In the genomic region with DNA sequence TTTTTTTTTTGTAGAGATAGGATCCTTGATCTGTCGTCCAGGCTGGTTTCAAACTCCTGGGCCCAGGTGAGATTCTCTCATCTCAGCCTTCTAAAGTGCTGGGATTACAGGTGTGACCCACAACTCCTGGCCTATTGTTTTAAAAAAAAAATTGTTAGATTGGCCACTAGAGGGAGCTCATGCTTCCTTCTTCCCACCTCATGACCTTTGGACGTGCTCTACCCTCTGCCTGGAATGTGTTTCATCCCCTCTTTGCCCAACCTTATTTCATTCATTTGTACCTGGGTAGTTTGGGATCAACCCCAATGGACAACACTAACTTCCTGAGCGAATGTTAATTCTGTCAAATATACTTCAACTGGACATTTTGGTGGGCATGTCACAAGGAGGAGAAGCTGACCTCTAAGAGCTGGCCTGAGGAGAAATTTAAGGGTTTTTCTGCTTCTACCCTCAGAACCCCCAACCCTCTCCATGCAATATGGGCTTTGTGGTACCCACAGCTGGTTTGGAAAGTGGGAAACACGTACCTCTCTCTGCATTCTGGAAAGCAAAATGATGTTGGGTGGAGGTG, we compare ENCODE assay signal across 8 cellular contexts. TPM values are rescaled to one million over a fixed set of nuclear protein-coding genes. Genes with fewer than 3 reads are reported as not detected.
A peak's percentile ranks its signal among the peaks of the same experiment; 100 is the strongest.
DNase-seq lines count a peak whose midpoint lies in the region; ATAC-seq and TF ChIP-seq lines count a peak whose summit lies in the region.

No MANE protein-coding gene starts in this region.

- H3K79me2 ChIP-seq in fibroblast of lung (ENCODE audit: control insufficient read depth, insufficient read depth, low read length), result no peaks in the 10 kb centered on the region

- TF ChIP-seq CTCF in RWPE1 (conservative IDR thresholded peaks at IDR 0.05; ENCODE audit: low read depth) (peak; percentile 72), fibroblast of lung (conservative IDR thresholded peaks at IDR 0.05 in 1 of 2, IDR thresholded peaks at IDR 0.05 in 1 of 2; ENCODE audit: low read depth in 1 of 2, low read length in 2 of 2) (peak; percentile 60 to 65), psoas muscle (IDR thresholded peaks at IDR 0.05) (peak; percentile 55)

- no peaks in the 10 kb centered on the region for H4K20me1 ChIP-seq in fibroblast of lung (ENCODE audit: control insufficient read depth, extremely low read depth, insufficient read depth, low read length)

- CTCF ChIA-PET in RWPE1 (lab: Yijun Ruan, JAX), result interaction anchor here (0.5 to 0.9 kb wide), 8 partner anchors 9 to 605 kb away, joined by 3 to 6 read pairs (median 3); no protein-coding TSS in a partner anchor

- ATAC-seq in HG03103 (IDR thresholded peaks at IDR 0.05; ENCODE audit: low read depth, unreplicated experiment) (peak; percentile 71), psoas muscle (peak in 1 of 4 donors; percentile 58), GM21529 (IDR thresholded peaks at IDR 0.05; ENCODE audit: unreplicated experiment) (no peak), GM21619 (IDR thresholded peaks at IDR 0.05; ENCODE audit: unreplicated experiment) (no peak)

- H3K36me3 ChIP-seq in fibroblast of lung (ENCODE audit: control insufficient read depth, insufficient read depth, low read length), result no peaks in the 10 kb centered on the region
- H3K36me3 ChIP-seq in psoas muscle (ENCODE audit: insufficient read depth in 1 of 2, low read depth in 1 of 2), result no peaks in the 10 kb centered on the region

- H3K9me3 ChIP-seq in fibroblast of lung (ENCODE audit: control insufficient read depth, insufficient read depth, low read depth, low read length) (no peaks in the 10 kb centered on the region), psoas muscle (no peaks in the 10 kb centered on the region)

- POLR2A ChIA-PET in RWPE1 (lab: Yijun Ruan, JAX; ENCODE audit: low non-redundant PET), result interaction anchor here (0.6 kb wide), 1 partner anchor 108 kb away, joined by 3 read pairs; no protein-coding TSS in a partner anchor

- no peak overlapping the region for H2AFZ ChIP-seq in fibroblast of lung (ENCODE audit: low read length)

- no peak overlapping the region for H3K9ac ChIP-seq in fibroblast of lung (ENCODE audit: insufficient read depth, low read length)

- H3K4me3 ChIP-seq in fibroblast of lung (replicated peaks in 1 of 4; ENCODE audit: control extremely low read depth in 1 of 4, insufficient read depth in 1 of 4, low read depth in 3 of 4, low read length in 4 of 4) (no peak overlapping the region), psoas muscle (no peak overlapping the region)

- no peak overlapping the region for H3K4me2 ChIP-seq in fibroblast of lung (ENCODE audit: extremely low read depth, insufficient read depth, low read length)

- H3K4me1 ChIP-seq in fibroblast of lung (ENCODE audit: control insufficient read depth, extremely low read depth, insufficient read depth, low read length) (no peaks in the 10 kb centered on the region), psoas muscle (no peaks in the 10 kb centered on the region)

- no peaks in the 10 kb centered on the region for H3K27me3 ChIP-seq in fibroblast of lung (ENCODE audit: control insufficient read depth, insufficient read depth, low read length)
- peaks cover 0 to 4% (median 0%) of the 10 kb centered on the region in 3 donors for H3K27me3 ChIP-seq in psoas muscle (ENCODE audit: insufficient read depth in 3 of 3, low read length in 2 of 3)

- intact Hi-C loops in psoas muscle (cut with DNase I), result no loop called here

- WGBS in psoas muscle, 3 donors, result 40 to 49% (median 48%) methylated on average over 4 of the region's 4 CpGs

- no peak overlapping the region for H3K27ac ChIP-seq in RWPE1
- no peak overlapping the region for H3K27ac ChIP-seq in fibroblast of lung (ENCODE audit: insufficient read depth, low read length)
- H3K27ac ChIP-seq in psoas muscle, result no peak overlapping the region

- DNase-seq in NCI-H2171 treated with DMSO at 0.1 percent for 48 hours (lab: John Stamatoyannopoulos, UW) (peak; percentile 0), NCI-H2171 (lab: John Stamatoyannopoulos, UW) (no peak), RWPE1 (ENCODE audit: low spot score) (peak; percentile 20), fibroblast of lung (ENCODE audit: low read depth in 2 of 2) (peak in 1 of 2 donors; percentile 34), psoas muscle (no peak)

RNA-seq across cellular contexts. Expression of gene PPEF2, which starts 6.4 kb away (rescaled TPM):
- not detected in 2 replicates for total RNA-seq in fibroblast of lung
- polyA plus RNA-seq in fibroblast of lung, result not detected in 2 replicates
- polyA plus RNA-seq in fibroblast of lung (2012), result not detected in 2 replicates
- not detected in 2 replicates for polyA minus RNA-seq in fibroblast of lung (ENCODE audit: low replicate concordance)
- not detected for total RNA-seq in psoas muscle
- under 1 TPM in 2 of 3 donors, not detected in 1; 0.05 to 0.08 TPM for polyA plus RNA-seq in psoas muscle

RNA-seq across cellular contexts. Expression of gene NAAA, which starts 45.0 kb away (rescaled TPM):
- total RNA-seq in fibroblast of lung, result 15.9 and 50.7 TPM in 2 replicates
- polyA plus RNA-seq in fibroblast of lung, result 32.4 and 39.9 TPM in 2 replicates
- 18.7 and 22.1 TPM in 2 replicates for polyA plus RNA-seq in fibroblast of lung (2012)
- polyA minus RNA-seq in fibroblast of lung (ENCODE audit: low replicate concordance), result 5.1 and 18.0 TPM in 2 replicates
- total RNA-seq in psoas muscle, result 1 to 10 TPM; 3.3 to 9.9 (median 7.8) TPM
- 1 to 10 TPM; 3.5 to 5.2 (median 3.8) TPM for polyA plus RNA-seq in psoas muscle

Comparison
In these comparisons a context has a peak if more than half of its experiments do, and no peak if none do; other contexts are left out.
1. DNase-seq: peak in NCI-H2171 treated with DMSO at 0.1 percent for 48 hours (single experiment) and RWPE1 (single experiment); none in NCI-H2171 (single experiment) and psoas muscle (0 of 2).
2. Peak in every context shown above with its lines, with median percentiles within 50 percentile points of each other: CTCF ChIP-seq.